Comparison of ENCODE assay signal across 25 cellular contexts in genomic region chr18:35789543-35789942, GRCh38.
"Had no signal": no experiment of that assay in that cellular context is flagged by ENCODE, and none has a peak within 500 bp of the region (broad histone marks: within the 10 kb centered on the region; RNA-seq: fewer than 3 reads in every experiment).

No MANE protein-coding gene starts in this region.

- H3K27ac ChIP-seq: colonic mucosa, epithelial cell of prostate, foreskin keratinocyte, gastroesophageal sphincter, heart right ventricle, left lung, lower lobe of right lung had no signal

- H3K36me3 ChIP-seq: colonic mucosa, gastroesophageal sphincter, heart right ventricle, left lung, lower lobe of right lung had no signal

- FAIRE-seq: endometrium, frontal cortex, islet of Langerhans, keratinocyte had no signal

- DNase-seq: colonic mucosa; cortex of kidney; effector CD8-positive, alpha-beta T cell; effector memory CD8-positive, alpha-beta T cell; endodermal cell; erythroblast; foreskin keratinocyte; glutamatergic neuron; head of caudate nucleus; heart right ventricle; hippocampal formation; left cardiac atrium; left lung; left ventricle myocardium superior; lower lobe of right lung; mesenchymal stem cell; mucosa of descending colon; naive B cell had no signal

- ATAC-seq: effector memory CD8-positive, alpha-beta T cell; esophagus mucosa; foreskin keratinocyte; gastroesophageal sphincter; heart right ventricle; left cardiac atrium; left lung; left ventricle myocardium superior; lower lobe of right lung; mucosa of descending colon had no signal

- H3K9me3 ChIP-seq: colonic mucosa, gastroesophageal sphincter, heart right ventricle, left lung, lower lobe of right lung, mucosa of descending colon had no signal

- H3K27me3 ChIP-seq: colonic mucosa, gastroesophageal sphincter, left lung had no signal

- H3K4me1 ChIP-seq: colonic mucosa, foreskin keratinocyte, gastroesophageal sphincter, heart right ventricle, left lung, lower lobe of right lung had no signal

- H3K4me3 ChIP-seq: colonic mucosa, gastroesophageal sphincter, heart right ventricle, left lung, lower lobe of right lung, mucosa of descending colon had no signal
